15 cellular contexts compared by ENCODE assay signal in the genomic region with DNA sequence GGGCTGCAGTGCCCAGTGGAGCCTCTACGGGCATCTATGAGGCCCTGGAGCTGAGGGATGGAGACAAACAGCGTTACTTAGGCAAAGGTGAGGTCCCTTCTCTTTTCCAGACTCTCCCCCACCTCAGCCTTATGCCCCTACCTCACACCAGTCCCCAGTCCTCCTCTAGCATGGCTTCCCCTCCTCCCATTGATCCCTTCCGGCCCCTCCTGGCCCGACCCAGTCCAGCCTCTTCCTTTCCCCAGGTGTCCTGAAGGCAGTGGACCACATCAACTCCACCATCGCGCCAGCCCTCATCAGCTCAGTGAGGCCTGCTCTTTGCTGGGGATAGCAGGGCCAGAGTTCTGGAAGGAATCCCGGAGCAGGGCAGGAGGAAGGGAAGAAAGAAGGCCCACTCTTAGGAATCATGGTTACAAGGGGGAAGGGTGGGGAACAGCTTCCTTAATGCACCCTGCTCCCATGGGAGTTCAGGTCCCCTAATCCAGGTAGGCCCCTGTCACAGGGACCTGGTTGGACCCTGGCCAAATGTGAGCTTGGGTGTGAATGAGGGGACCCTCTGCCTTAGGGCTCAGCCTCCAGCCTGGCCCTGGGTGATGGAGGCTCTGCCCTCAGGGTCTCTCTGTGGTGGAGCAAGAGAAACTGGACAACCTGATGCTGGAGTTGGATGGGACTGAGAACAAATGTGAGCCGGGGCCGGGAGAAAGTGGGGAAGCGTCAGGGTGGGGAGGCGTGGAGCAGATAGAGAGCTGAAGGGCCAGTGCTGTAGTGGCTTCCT. TPM values are rescaled to one million over a fixed set of nuclear protein-coding genes. Genes with fewer than 3 reads are reported as not detected.
DNase-seq lines count a peak whose midpoint lies in the region; ATAC-seq and TF ChIP-seq lines count a peak whose summit lies in the region.
"Had no signal": no experiment of that assay in that cellular context is flagged by ENCODE, and none has a peak within 500 bp of the region (broad histone marks: within the 10 kb centered on the region; RNA-seq: fewer than 3 reads in every experiment).

No MANE protein-coding gene starts in this region.

- no peaks in the 10 kb centered on the region for H3K27me3 Mint-ChIP-seq in T-helper 2 cell treated with Interferon-gamma antibody and Interleukin-4, amounts not matched to agents 5 μg/mL and 100 μg/mL, for 36 hours (ENCODE audit: low read depth)
- H3K27me3 Mint-ChIP-seq in HFFc6 (ENCODE audit: insufficient read depth) (peaks cover 4% of the 10 kb centered on the region), chondrocyte (ENCODE audit: low read depth) (no peaks in the 10 kb centered on the region), progenitor cell of endocrine pancreas (peaks cover 21% of the 10 kb centered on the region)

- H3K4me3 Mint-ChIP-seq in T-helper 2 cell treated with Interferon-gamma antibody and Interleukin-4, amounts not matched to agents 5 μg/mL and 100 μg/mL, for 36 hours: peak overlapping the region; percentile 95
- H3K4me3 Mint-ChIP-seq in HFFc6 (peak overlapping the region; percentile 36; the same call in 1 of the 2 replicates), chondrocyte (ENCODE audit: unreplicated experiment) (peak overlapping the region; percentile 45), progenitor cell of endocrine pancreas (ENCODE audit: low read depth) (peak overlapping the region; percentile 86)

- H3K4me1 Mint-ChIP-seq in T-helper 2 cell treated with Interferon-gamma antibody and Interleukin-4, amounts not matched to agents 5 μg/mL and 100 μg/mL, for 36 hours (ENCODE audit: low read depth): peaks cover 28% of the 10 kb centered on the region
- H3K4me1 Mint-ChIP-seq in HFFc6 (ENCODE audit: low read depth) (peaks cover 37% of the 10 kb centered on the region), chondrocyte (ENCODE audit: low read depth) (peaks cover 31% of the 10 kb centered on the region), progenitor cell of endocrine pancreas (ENCODE audit: low read depth) (peaks cover 22% of the 10 kb centered on the region)

- no peak for DNase-seq in T-helper 2 cell treated with Interferon-gamma antibody and Interleukin-4, amounts not matched to agents 5 μg/mL and 100 μg/mL, for 36 hours (ENCODE audit: low spot score)
- DNase-seq in T-helper 2 cell (no peak), HFFc6 (no peak), chondrocyte (ENCODE audit: low spot score) (peak; percentile 73), progenitor cell of endocrine pancreas (ENCODE audit: low spot score, unreplicated experiment) (no peak), inferior parietal cortex (ENCODE audit: extremely low spot score) (no peak), sciatic nerve (ENCODE audit: low spot score) (no peak)
- DNase-seq: activated CD4-positive, alpha-beta T cell treated with anti-CD3 and anti-CD28 coated beads, Interleukin-2, amount 50 U/mL, for 48 hours; amniotic stem cell; foreskin melanocyte; MG63; NCI-H2107 had no signal

- no peaks in the 10 kb centered on the region for H3K9me3 Mint-ChIP-seq in T-helper 2 cell treated with Interferon-gamma antibody and Interleukin-4, amounts not matched to agents 5 μg/mL and 100 μg/mL, for 36 hours
- H3K9me3 Mint-ChIP-seq in HFFc6 (no peaks in the 10 kb centered on the region), chondrocyte (ENCODE audit: low read depth) (no peaks in the 10 kb centered on the region), progenitor cell of endocrine pancreas (ENCODE audit: low read depth) (no peaks in the 10 kb centered on the region)

- intact Hi-C loops in sciatic nerve (cut with DNase I): no loop called here

- ATAC-seq in sciatic nerve (no peak), GM21526 (IDR thresholded peaks at IDR 0.05; ENCODE audit: low FRiP score, unreplicated experiment) (no peak)

- TF ChIP-seq CTCF in HFFc6 (IDR thresholded peaks at IDR 0.05) (no peak), chondrocyte (IDR thresholded peaks at IDR 0.05) (no peak), progenitor cell of endocrine pancreas (IDR thresholded peaks at IDR 0.05; ENCODE audit: unreplicated experiment) (no peak)

- peaks cover 41% of the 10 kb centered on the region for H3K36me3 Mint-ChIP-seq in T-helper 2 cell treated with Interferon-gamma antibody and Interleukin-4, amounts not matched to agents 5 μg/mL and 100 μg/mL, for 36 hours (ENCODE audit: low read depth)
- peaks cover 4% of the 10 kb centered on the region; the same call in 1 of the 2 replicates for H3K36me3 Mint-ChIP-seq in HFFc6 (ENCODE audit: low read depth)
- peaks cover 9% of the 10 kb centered on the region for H3K36me3 Mint-ChIP-seq in chondrocyte (ENCODE audit: low read depth)
- H3K36me3 Mint-ChIP-seq in progenitor cell of endocrine pancreas (ENCODE audit: insufficient read depth): peaks cover 10% of the 10 kb centered on the region

- H3K27ac Mint-ChIP-seq in T-helper 2 cell treated with Interferon-gamma antibody and Interleukin-4, amounts not matched to agents 5 μg/mL and 100 μg/mL, for 36 hours: no peak overlapping the region
- H3K27ac Mint-ChIP-seq in HFFc6: peak overlapping the region; percentile 57; the same call in 1 of the 2 replicates
- H3K27ac Mint-ChIP-seq in chondrocyte (ENCODE audit: unreplicated experiment): no peak overlapping the region
- H3K27ac Mint-ChIP-seq in progenitor cell of endocrine pancreas: no peak overlapping the region

RNA-seq across cellular contexts. Expression of a gene that starts 2.2 kb away (rescaled TPM):
- 10 to 100 TPM; 18.9 to 26.9 (median 24.7) TPM for total RNA-seq in HFFc6 (2021; fragmentation: NEBNext Ultra II Directional; extraction: Animal tissue kit (Norgen Biotek cat#: 25700))
- 22.2 to 60.8 TPM (median 58.6 TPM) in 3 replicates for total RNA-seq in chondrocyte
- 77.9 and 79.0 TPM in 2 replicates for total RNA-seq in progenitor cell of endocrine pancreas
- total RNA-seq in sciatic nerve: 36.9 TPM

RNA-seq across cellular contexts. Expression of a gene that starts 11.1 kb away (rescaled TPM):
- 100 to 1,000 TPM in 4 of 6 experiments, 10 to 100 TPM in 2; 96.8 to 120 (median 107) TPM for total RNA-seq in HFFc6 (2021; fragmentation: NEBNext Ultra II Directional; extraction: Animal tissue kit (Norgen Biotek cat#: 25700))
- 103 to 110 TPM (median 106 TPM) in 3 replicates for total RNA-seq in chondrocyte
- 226 and 250 TPM in 2 replicates for total RNA-seq in progenitor cell of endocrine pancreas
- 140 TPM for total RNA-seq in sciatic nerve

RNA-seq across cellular contexts. Expression of a gene that starts 12.0 kb away (rescaled TPM):
- 1 to 10 TPM; 5.5 to 7.9 (median 6.6) TPM for total RNA-seq in HFFc6 (2021; fragmentation: NEBNext Ultra II Directional; extraction: Animal tissue kit (Norgen Biotek cat#: 25700))
- total RNA-seq in chondrocyte (6.3 to 9.3 TPM (median 7.6 TPM) in 3 replicates), progenitor cell of endocrine pancreas (20.7 and 21.5 TPM in 2 replicates), sciatic nerve (13.4 TPM)

RNA-seq across cellular contexts. Expression of a gene that starts 27.0 kb away (rescaled TPM):
- total RNA-seq in HFFc6 (2021; fragmentation: NEBNext Ultra II Directional; extraction: Animal tissue kit (Norgen Biotek cat#: 25700)): not detected
- not detected in 3 replicates for total RNA-seq in chondrocyte
- not detected in 2 replicates for total RNA-seq in progenitor cell of endocrine pancreas
- total RNA-seq in sciatic nerve: not detected
- total RNA-seq: A172, tibial nerve had no signal

RNA-seq across cellular contexts. Expression of a gene that starts 27.2 kb away (rescaled TPM):
- 100 to 1,000 TPM; 115 to 131 (median 123) TPM for total RNA-seq in HFFc6 (2021; fragmentation: NEBNext Ultra II Directional; extraction: Animal tissue kit (Norgen Biotek cat#: 25700))
- total RNA-seq in chondrocyte: 230 to 244 TPM (median 233 TPM) in 3 replicates
- total RNA-seq in progenitor cell of endocrine pancreas: 268 and 277 TPM in 2 replicates
- total RNA-seq in sciatic nerve: 177 TPM
- total RNA-seq: A172 had no signal

Comparison
In these comparisons a context has a peak if more than half of its experiments do, and no peak if none do; other contexts are left out.
1. H3K4me3 Mint-ChIP-seq: peak in every context shown above with its lines; median percentile 95 in T-helper 2 cell treated with Interferon-gamma antibody and Interleukin-4, amounts not matched to agents 5 μg/mL and 100 μg/mL, for 36 hours; 86 in progenitor cell of endocrine pancreas; 45 in chondrocyte; 36 in HFFc6.